ENCODE assay signal across 9 cellular contexts in the genomic region with DNA sequence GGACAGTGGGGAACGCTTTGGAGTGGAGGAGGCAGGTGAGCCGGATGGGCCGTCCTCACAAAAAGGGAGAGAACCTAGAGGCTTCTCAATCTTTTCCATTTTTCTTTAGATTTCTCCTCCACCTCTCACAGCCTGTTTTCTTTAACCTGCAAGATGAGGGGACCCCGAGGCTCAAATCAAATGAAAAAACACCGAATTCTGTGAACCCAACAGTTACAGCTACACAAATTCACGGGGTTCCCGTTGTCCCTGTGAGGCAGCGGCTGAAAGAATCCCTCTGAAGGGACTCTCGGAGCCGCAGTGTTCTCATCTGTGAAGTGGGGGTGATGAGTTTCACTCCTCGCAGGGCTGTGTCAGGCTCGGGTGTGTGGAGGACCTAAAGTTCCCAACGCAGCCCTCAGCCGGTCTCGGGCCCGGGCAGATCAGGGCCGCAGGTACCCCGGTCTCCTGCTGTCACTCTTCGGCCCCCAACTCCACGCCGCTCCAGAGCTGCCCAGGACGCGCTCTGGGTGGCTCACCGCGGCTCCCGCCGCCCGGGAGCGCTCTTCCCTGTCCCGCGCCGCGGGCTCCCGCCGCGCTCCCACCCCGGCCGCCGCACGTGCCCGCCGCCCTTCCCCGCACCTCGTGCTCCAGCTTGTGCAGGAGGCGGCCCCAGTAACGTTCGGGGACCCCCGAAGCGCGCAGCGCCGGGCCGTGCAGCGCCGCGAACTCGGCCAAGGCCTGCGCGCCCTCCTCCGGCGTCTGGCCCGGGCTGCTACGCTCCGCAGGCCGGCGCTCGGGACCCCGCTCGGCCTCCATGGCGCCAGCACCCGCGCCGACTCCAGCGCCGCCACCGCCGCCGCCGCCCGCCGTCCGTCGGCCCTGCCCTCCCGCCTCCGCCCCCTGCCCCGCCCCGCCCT. TPM values are rescaled to one million over a fixed set of nuclear protein-coding genes. Genes with fewer than 3 reads are reported as not detected.
DNase-seq lines count a peak whose midpoint lies in the region; ATAC-seq, FAIRE-seq and TF ChIP-seq lines count a peak whose summit lies in the region.
"Had no signal": no experiment of that assay in that cellular context is flagged by ENCODE, and none has a peak within 500 bp of the region (broad histone marks: within the 10 kb centered on the region; RNA-seq: fewer than 3 reads in every experiment).

TSS of gene TTLL12 (minus strand) at position 863 of the 899 bp plus-strand sequence. CDS start at position 798, 65 bp downstream.

- peaks cover 34% of the 10 kb centered on the region; the same call in 1 of the 2 replicates for H4K20me1 ChIP-seq in DND-41 (ENCODE audit: insufficient read depth, low read length)

- TF ChIP-seq RAD21 in liver (IDR thresholded peaks at IDR 0.05): no peak

- peak within 1 kb of the TSS; percentile 85 to 91 for H3K4me3 ChIP-seq in DND-41 (ENCODE audit: low read depth in 1 of 2, low read length in 2 of 2)
- peak within 1 kb of the TSS; percentile 61 to 85 (median 78) for H3K4me3 ChIP-seq in liver (ENCODE audit: low read depth in 1 of 3, low read length in 3 of 3)

- H3K36me3 ChIP-seq in DND-41 (ENCODE audit: insufficient read depth, low read length): peaks cover 29% of the 10 kb centered on the region
- H3K36me3 ChIP-seq in liver (ENCODE audit: control insufficient read depth in 4 of 4, insufficient read depth in 3 of 4, low read depth in 1 of 4, low read length in 3 of 4): no peaks in the 10 kb centered on the region

- ATAC-seq in DND-41 (ENCODE audit: insufficient read depth, low read depth) (peak; percentile 44), GM21526 (IDR thresholded peaks at IDR 0.05; ENCODE audit: low FRiP score, unreplicated experiment) (peak; percentile 44)

- WGBS in liver: under 1% methylated on average over 87 of the region's 87 CpGs

- DNase-seq in DND-41: peak; percentile 62
- no peak for DNase-seq in M059J (ENCODE audit: low read depth)
- DNase-seq in activated CD4-positive, alpha-beta T cell treated with anti-CD3 and anti-CD28 coated beads for 4 hours: peak; percentile 41 to 60
- DNase-seq in dermis blood vessel endothelial cell: peak; percentile 67
- DNase-seq in stimulated activated CD4-positive, alpha-beta T cell treated with anti-CD3 and anti-CD28 coated beads, Interleukin-2, amount 100 ng/mL, for 24 hours: peak; percentile 62 to 64
- no peak for DNase-seq in D721Med (ENCODE audit: insufficient read length, low spot score)

- H3K9ac ChIP-seq in DND-41 (ENCODE audit: low read depth, low read length) (peak within 1 kb of the TSS; percentile 90), liver (ENCODE audit: low read depth in 1 of 2, low read length in 2 of 2) (peak within 1 kb of the TSS; percentile 59 to 73)

- TF ChIP-seq CTCF in DND-41 (IDR thresholded peaks at IDR 0.05; ENCODE audit: borderline replicate concordance, extremely low read depth, low read length, poor library complexity, severe bottlenecking) (no peak), liver (IDR thresholded peaks at IDR 0.05; ENCODE audit: low read depth, low read length, missing input control) (no peak), D721Med (IDR thresholded peaks at IDR 0.05; ENCODE audit: insufficient read depth, missing control alignments) (no peak)

- no peak for FAIRE-seq in D721Med (lab: Jason Lieb, UNC)
- FAIRE-seq: islet of Langerhans had no signal

- H3K4me1 ChIP-seq in DND-41 (ENCODE audit: insufficient read depth, low read length): peaks cover 30% of the 10 kb centered on the region
- H3K4me1 ChIP-seq in liver (ENCODE audit: control insufficient read depth in 4 of 4, insufficient read depth in 4 of 4, low read length in 3 of 4): peaks cover 5 to 17% (median 11%) of the 10 kb centered on the region in 4 donors

- H3K9me3 ChIP-seq in DND-41 (ENCODE audit: insufficient read depth, low read length, severe bottlenecking): no peaks in the 10 kb centered on the region
- H3K9me3 ChIP-seq in liver (ENCODE audit: control insufficient read depth in 4 of 4, low read length in 3 of 4): no peaks in the 10 kb centered on the region

- H3K27me3 ChIP-seq in DND-41 (ENCODE audit: insufficient read depth, low read length, poor library complexity) (peaks cover 4% of the 10 kb centered on the region), liver (ENCODE audit: control insufficient read depth in 4 of 4, insufficient read depth in 4 of 4, low read length in 3 of 4) (no peaks in the 10 kb centered on the region)

- H3K27ac ChIP-seq in DND-41 (ENCODE audit: low read length) (peak within 1 kb of the TSS; percentile 81), liver (ENCODE audit: low read depth in 1 of 2, low read length in 2 of 2) (peak within 1 kb of the TSS; percentile 86 to 90)

- H3K4me2 ChIP-seq in DND-41 (ENCODE audit: insufficient read depth, low read length): peak within 1 kb of the TSS; percentile 90

- H2AFZ ChIP-seq in DND-41 (ENCODE audit: low read depth, low read length): peak within 1 kb of the TSS; percentile 87

- H3K79me2 ChIP-seq in DND-41 (ENCODE audit: insufficient read depth, low read length): peaks cover 49% of the 10 kb centered on the region

TF ChIP-seq in liver, 16 proteins besides CTCF, POLR2A, EP300 and RAD21:
- TF ChIP-seq ZBTB33 (IDR thresholded peaks at IDR 0.05): no peak
- no peak for TF ChIP-seq HNF4G (IDR thresholded peaks at IDR 0.05)
- no peak for TF ChIP-seq TAF1 (conservative IDR thresholded peaks at IDR 0.05)
- no peak for TF ChIP-seq ATF3 (IDR thresholded peaks at IDR 0.05)

RNA-seq across cellular contexts. Expression of gene TTLL12, which starts in this region (rescaled TPM):
- total RNA-seq in M059J (2014; rRNA removed; shearing (Covaris generic)): 13.6 and 21.6 TPM in 2 replicates
- total RNA-seq in dermis blood vessel endothelial cell: 29.4 and 38.0 TPM in 2 replicates
- total RNA-seq in liver: 10 to 100 TPM; 19.6 to 43.9 TPM
- 10 to 100 TPM; 13.7 to 21.4 TPM for polyA plus RNA-seq in liver

Comparison
In these comparisons a context has a peak if more than half of its experiments do, and no peak if none do; other contexts are left out.
1. DNase-seq: peak in DND-41 (single experiment), activated CD4-positive, alpha-beta T cell treated with anti-CD3 and anti-CD28 coated beads for 4 hours (2 of 2), dermis blood vessel endothelial cell (single experiment) and stimulated activated CD4-positive, alpha-beta T cell treated with anti-CD3 and anti-CD28 coated beads, Interleukin-2, amount 100 ng/mL, for 24 hours (2 of 2); none in M059J (single experiment) and D721Med (single experiment).